In genomic region chr22:45413368-45414211, GRCh38 we compare ENCODE assay signal across 8 cellular contexts. TPM values are rescaled to one million over a fixed set of nuclear protein-coding genes. Genes with fewer than 3 reads are reported as not detected.
DNase-seq lines count a peak whose midpoint lies in the region; ATAC-seq, FAIRE-seq and TF ChIP-seq lines count a peak whose summit lies in the region.

Gene RIBC2, plus strand, starts transcription at chr22:45413693. Its CDS starts 194 bp downstream, at chr22:45413887.
A gene with protein sequence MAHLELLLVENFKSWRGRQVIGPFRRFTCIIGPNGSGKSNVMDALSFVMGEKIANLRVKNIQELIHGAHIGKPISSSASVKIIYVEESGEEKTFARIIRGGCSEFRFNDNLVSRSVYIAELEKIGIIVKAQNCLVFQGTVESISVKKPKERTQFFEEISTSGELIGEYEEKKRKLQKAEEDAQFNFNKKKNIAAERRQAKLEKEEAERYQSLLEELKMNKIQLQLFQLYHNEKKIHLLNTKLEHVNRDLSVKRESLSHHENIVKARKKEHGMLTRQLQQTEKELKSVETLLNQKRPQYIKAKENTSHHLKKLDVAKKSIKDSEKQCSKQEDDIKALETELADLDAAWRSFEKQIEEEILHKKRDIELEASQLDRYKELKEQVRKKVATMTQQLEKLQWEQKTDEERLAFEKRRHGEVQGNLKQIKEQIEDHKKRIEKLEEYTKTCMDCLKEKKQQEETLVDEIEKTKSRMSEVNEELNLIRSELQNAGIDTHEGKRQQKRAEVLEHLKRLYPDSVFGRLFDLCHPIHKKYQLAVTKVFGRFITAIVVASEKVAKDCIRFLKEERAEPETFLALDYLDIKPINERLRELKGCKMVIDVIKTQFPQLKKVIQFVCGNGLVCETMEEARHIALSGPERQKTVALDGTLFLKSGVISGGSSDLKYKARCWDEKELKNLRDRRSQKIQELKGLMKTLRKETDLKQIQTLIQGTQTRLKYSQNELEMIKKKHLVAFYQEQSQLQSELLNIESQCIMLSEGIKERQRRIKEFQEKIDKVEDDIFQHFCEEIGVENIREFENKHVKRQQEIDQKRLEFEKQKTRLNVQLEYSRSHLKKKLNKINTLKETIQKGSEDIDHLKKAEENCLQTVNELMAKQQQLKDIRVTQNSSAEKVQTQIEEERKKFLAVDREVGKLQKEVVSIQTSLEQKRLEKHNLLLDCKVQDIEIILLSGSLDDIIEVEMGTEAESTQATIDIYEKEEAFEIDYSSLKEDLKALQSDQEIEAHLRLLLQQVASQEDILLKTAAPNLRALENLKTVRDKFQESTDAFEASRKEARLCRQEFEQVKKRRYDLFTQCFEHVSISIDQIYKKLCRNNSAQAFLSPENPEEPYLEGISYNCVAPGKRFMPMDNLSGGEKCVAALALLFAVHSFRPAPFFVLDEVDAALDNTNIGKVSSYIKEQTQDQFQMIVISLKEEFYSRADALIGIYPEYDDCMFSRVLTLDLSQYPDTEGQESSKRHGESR (minus strand): TSS chr22:45413599. CDS start chr22:45413567, 32 bp downstream.

- H2BK15ac ChIP-seq in IMR-90 (ENCODE audit: low read depth, low read length), result no peak within 1 kb of the TSS

- DNase-seq in Caco-2, result peak; percentile 95 to 96
- DNase-seq in IMR-90, result peak; percentile 57
- peak; percentile 73 for DNase-seq in SKM-1 (lab: John Stamatoyannopoulos, UW; ENCODE audit: unreplicated experiment)
- peak; percentile 66 to 86 (median 77) for DNase-seq in heart left ventricle
- DNase-seq in pancreas, result peak; percentile 69 to 90 (median 82)
- no peak for DNase-seq in thoracic aorta (ENCODE audit: low spot score)

- H3K27ac Mint-ChIP-seq in Caco-2 (ENCODE audit: unreplicated experiment), result peak within 1 kb of the TSS; percentile 99
- H3K27ac Mint-ChIP-seq in activated naive CD8-positive, alpha-beta T cell, result peak within 1 kb of the TSS; percentile 79

- H3K27ac ChIP-seq in IMR-90 (ENCODE audit: insufficient read depth, low read length), result no peak within 1 kb of the TSS; the same call in 1 of the 2 replicates
- H3K27ac ChIP-seq in heart left ventricle, result no peak within 1 kb of the TSS
- H3K27ac ChIP-seq in pancreas, result peak within 1 kb of the TSS in 2 of 4 donors; percentile 16 to 54
- no peak within 1 kb of the TSS for H3K27ac ChIP-seq in thoracic aorta

- H2AK9ac ChIP-seq in IMR-90 (replicated peaks; ENCODE audit: low read depth, low read length, poor library complexity), result peak within 1 kb of the TSS; percentile 22

- ATAC-seq in IMR-90 (ENCODE audit: low read depth) (peak; percentile 74), heart left ventricle (peak; percentile 75 to 97 (median 92)), pancreas (peak; percentile 96 to 98 (median 98)), thoracic aorta (ENCODE audit: insufficient number of reproducible peaks, low FRiP score, low read depth) (no peak), HG03457 (IDR thresholded peaks at IDR 0.05; ENCODE audit: unreplicated experiment) (no peak)

- peak within 1 kb of the TSS; percentile 94 for H3K4me3 Mint-ChIP-seq in Caco-2 (ENCODE audit: unreplicated experiment)
- H3K4me3 Mint-ChIP-seq in activated naive CD8-positive, alpha-beta T cell, result peak within 1 kb of the TSS; percentile 87

- peak within 1 kb of the TSS; percentile 59 for H3K14ac ChIP-seq in IMR-90 (replicated peaks; ENCODE audit: low read depth, low read length)

- H4K5ac ChIP-seq in IMR-90 (ENCODE audit: low read depth, low read length), result no peak within 1 kb of the TSS

- TF ChIP-seq POLR2A in IMR-90 (IDR thresholded peaks at IDR 0.05; ENCODE audit: low read depth, low read length) (no peak), heart left ventricle (IDR thresholded peaks at IDR 0.05) (no peak)

- no peaks in the 10 kb centered on the region for H3K4me1 Mint-ChIP-seq in Caco-2 (ENCODE audit: low read depth, unreplicated experiment)
- peaks cover 11% of the 10 kb centered on the region for H3K4me1 Mint-ChIP-seq in activated naive CD8-positive, alpha-beta T cell (ENCODE audit: low read depth)

- H4K20me1 ChIP-seq in IMR-90 (ENCODE audit: insufficient read depth, low read length), result no peaks in the 10 kb centered on the region

- H3K4me1 ChIP-seq in Caco-2 (peaks cover 14% of the 10 kb centered on the region), IMR-90 (ENCODE audit: control insufficient read depth, insufficient read depth, low read length) (peaks cover 2% of the 10 kb centered on the region), heart left ventricle (peaks cover 0 to 15% (median 7%) of the 10 kb centered on the region in 12 donors), pancreas (peaks cover 0 to 3% (median 0%) of the 10 kb centered on the region in 3 donors), thoracic aorta (ENCODE audit: control insufficient read depth in 1 of 2, low read depth in 2 of 2) (peaks cover 3 to 10% of the 10 kb centered on the region in 2 donors)

- H3K9me1 ChIP-seq in IMR-90 (ENCODE audit: insufficient read depth, low read length), result no peaks in the 10 kb centered on the region

- H3K27me3 ChIP-seq in Caco-2 (replicated peaks; ENCODE audit: control insufficient read depth, insufficient read depth, low read length), result no peaks in the 10 kb centered on the region
- peaks cover 2% of the 10 kb centered on the region for H3K27me3 ChIP-seq in IMR-90 (ENCODE audit: control insufficient read depth, insufficient read depth, low read length)
- H3K27me3 ChIP-seq in heart left ventricle, result peaks cover 0 to 9% (median 0%) of the 10 kb centered on the region in 9 donors
- no peaks in the 10 kb centered on the region for H3K27me3 ChIP-seq in pancreas
- no peaks in the 10 kb centered on the region for H3K27me3 ChIP-seq in thoracic aorta (replicated peaks; ENCODE audit: insufficient read depth)

- H4K91ac ChIP-seq in IMR-90 (ENCODE audit: insufficient read depth, low read depth, low read length), result no peak within 1 kb of the TSS; the same call in 1 of the 2 replicates

- H3K9me3 ChIP-seq in Caco-2 (no peaks in the 10 kb centered on the region), IMR-90 (ENCODE audit: control insufficient read depth, insufficient read depth, low read length) (no peaks in the 10 kb centered on the region), heart left ventricle (no peaks in the 10 kb centered on the region), pancreas (no peaks in the 10 kb centered on the region), thoracic aorta (no peaks in the 10 kb centered on the region)

- H3K79me1 ChIP-seq in IMR-90 (ENCODE audit: low read depth in 1 of 2, low read length in 2 of 2), result 0 out of 4 replicates have a peak, but pooled peaks cover 0 to 3% of the 10 kb centered on the region in 2 experiments

- in situ Hi-C loops in IMR-90 (cut with MboI; ENCODE audit: low sequenced_read_pairs), result no loop called here

- H3K18ac ChIP-seq in IMR-90 (ENCODE audit: low read depth, low read length), result no peak within 1 kb of the TSS

- no peak within 1 kb of the TSS for H3K23ac ChIP-seq in IMR-90 (ENCODE audit: low read depth, low read length)

- H2BK120ac ChIP-seq in IMR-90 (ENCODE audit: low read depth, low read length), result peak within 1 kb of the TSS; percentile 28; the same call in 1 of the 2 replicates

- H3K27me3 Mint-ChIP-seq in Caco-2 (ENCODE audit: insufficient read depth, unreplicated experiment), result no peaks in the 10 kb centered on the region
- no peaks in the 10 kb centered on the region for H3K27me3 Mint-ChIP-seq in activated naive CD8-positive, alpha-beta T cell

- peaks cover 21% of the 10 kb centered on the region for H3K36me3 Mint-ChIP-seq in Caco-2 (ENCODE audit: insufficient read depth, unreplicated experiment)
- H3K36me3 Mint-ChIP-seq in activated naive CD8-positive, alpha-beta T cell, result peaks cover 2% of the 10 kb centered on the region

- BruUV-seq in Caco-2 (replicated peaks; lab: Mats Ljungman, UMichigan) (TSS peak; percentile 78), IMR-90 (replicated peaks; lab: Mats Ljungman, UMichigan) (no TSS peak)

- TF ChIP-seq CTCF in Caco-2 (IDR thresholded peaks at IDR 0.05; ENCODE audit: insufficient read depth in 1 of 2, low read depth in 1 of 2, low read length in 1 of 2, severe bottlenecking in 1 of 2, unreplicated experiment in 1 of 2) (no peak), IMR-90 (conservative IDR thresholded peaks at IDR 0.05; ENCODE audit: low read depth, low read length) (no peak), heart left ventricle (IDR thresholded peaks at IDR 0.05) (peak in 1 of 12 donors; percentile 4), pancreas (IDR thresholded peaks at IDR 0.05) (no peak), thoracic aorta (IDR thresholded peaks at IDR 0.05) (no peak)

- H2AFZ ChIP-seq in IMR-90 (replicated peaks; ENCODE audit: low read length, poor library complexity), result peak within 1 kb of the TSS; percentile 92

- 8% methylated on average over 38 of the region's 68 CpGs; no CpG with 5 or more reads in 1 of the 2 experiments for WGBS in IMR-90 (ENCODE audit: extremely low coverage in 2 of 2, insufficient read length in 1 of 2), 2 experiments
- 10 to 12% (median 11%) methylated on average over 65 to 68 of the region's 68 CpGs for WGBS in heart left ventricle, 4 donors
- WGBS in pancreas, 2 donors, result 8 to 13% methylated on average over 67 to 68 of the region's 68 CpGs

- FAIRE-seq in pancreas (lab: Jason Lieb, UNC), result no peak

- peak within 1 kb of the TSS in 1 of 2 experiments; percentile 55; a peak in 1 of 4 replicates for H4K8ac ChIP-seq in IMR-90 (ENCODE audit: low read depth in 2 of 2, low read length in 2 of 2)

- dilution Hi-C loops in IMR-90 (cut with HindIII; ENCODE audit: low sequenced_read_pairs, unreplicated experiment), result no loop called here

- H2BK5ac ChIP-seq in IMR-90 (ENCODE audit: low read depth, low read length, poor library complexity, severe bottlenecking), result no peak within 1 kb of the TSS

- H2BK20ac ChIP-seq in IMR-90 (ENCODE audit: low read depth, low read length), result no peak within 1 kb of the TSS

- H3K36me3 ChIP-seq in Caco-2 (ENCODE audit: control insufficient read depth, insufficient read depth, low read length), result no peaks in the 10 kb centered on the region; the same call in 1 of the 2 replicates
- H3K36me3 ChIP-seq in IMR-90 (ENCODE audit: control insufficient read depth, insufficient read depth, low read length), result no peaks in the 10 kb centered on the region; the same call in 1 of the 2 replicates
- H3K36me3 ChIP-seq in heart left ventricle, result no peaks in the 10 kb centered on the region
- no peaks in the 10 kb centered on the region for H3K36me3 ChIP-seq in pancreas
- no peaks in the 10 kb centered on the region for H3K36me3 ChIP-seq in thoracic aorta

- CTCF ChIA-PET in Caco-2 (lab: Charles Lee), result interaction anchor here (0.6 to 1.2 kb wide), 3 partner anchors 46 to 142 kb away, joined by 3 read pairs; no protein-coding TSS in a partner anchor
- CTCF ChIA-PET in IMR-90 (lab: Yijun Ruan, JAX), result interaction anchor here (0.6 kb wide), 2 partner anchors 65 to 326 kb away, joined by 3 read pairs; no protein-coding TSS in a partner anchor

- H3K4me2 ChIP-seq in IMR-90 (ENCODE audit: low read depth, low read length), result peak within 1 kb of the TSS; percentile 92

- intact Hi-C loops in Caco-2 (cut with micrococcal nuclease; ENCODE audit: unreplicated experiment) (loop anchor here (1.0 kb wide), 1 partner anchor 22 kb away; no protein-coding TSS in a partner anchor), IMR-90 (cut with micrococcal nuclease) (no loop called here), heart left ventricle (cut with DNase I) (loop anchor here in 1 of 10 donors (10.0 kb wide), 1 partner anchor 99 kb away; no protein-coding TSS in a partner anchor), pancreas (cut with DNase I) (no loop called here)

- no peak within 1 kb of the TSS for H3K56ac ChIP-seq in IMR-90 (ENCODE audit: extremely low read depth, insufficient read depth, low read length)

- H3K9me3 Mint-ChIP-seq in Caco-2 (ENCODE audit: unreplicated experiment), result no peaks in the 10 kb centered on the region
- no peaks in the 10 kb centered on the region for H3K9me3 Mint-ChIP-seq in activated naive CD8-positive, alpha-beta T cell (ENCODE audit: low read depth)

- H2AK5ac ChIP-seq in IMR-90 (ENCODE audit: low read depth, low read length), result no peak within 1 kb of the TSS

- TF ChIP-seq RAD21 in IMR-90 (IDR thresholded peaks at IDR 0.05; ENCODE audit: low read length), result no peak

- peak within 1 kb of the TSS; percentile 40; the same call in 1 of the 2 replicates for H3K4ac ChIP-seq in IMR-90 (ENCODE audit: low read depth, low read length)

- POLR2A ChIA-PET in Caco-2 (lab: Charles Lee) (interaction anchor here (0.6 to 1.8 kb wide), 6 partner anchors 17 to 140 kb away, joined by 3 to 7 read pairs (median 4); no protein-coding TSS in a partner anchor), IMR-90 (lab: Charles Lee; ENCODE audit: unreplicated experiment) (no interaction called here)

- H3K4me3 ChIP-seq in Caco-2 (ENCODE audit: low read depth, low read length), result peak within 1 kb of the TSS; percentile 71
- peak within 1 kb of the TSS; percentile 66 for H3K4me3 ChIP-seq in IMR-90 (ENCODE audit: insufficient read depth, low read depth, low read length)
- peak within 1 kb of the TSS; percentile 8 to 64 (median 45) for H3K4me3 ChIP-seq in heart left ventricle
- peak within 1 kb of the TSS; percentile 29 to 47 (median 40) for H3K4me3 ChIP-seq in pancreas
- peak within 1 kb of the TSS; percentile 65 for H3K4me3 ChIP-seq in thoracic aorta

- H3K9ac ChIP-seq in IMR-90 (ENCODE audit: low read depth, low read length), result peak within 1 kb of the TSS; percentile 65; the same call in 1 of the 2 replicates

RNA-seq across cellular contexts. Expression of gene RIBC2, which starts in this region (rescaled TPM):
- total RNA-seq in Caco-2 (2022) (11.5 and 14.1 TPM in 2 replicates), IMR-90 (2012; rRNA removed) (0.28 and 0.36 TPM in 2 replicates), heart left ventricle (1 to 10 TPM in 1 of 9 donors, not detected in 8; 1.0 TPM), pancreas (1 to 10 TPM in 1 of 6 donors, under 1 TPM in 4, not detected in 1; 0.12 to 1.7 (median 0.29) TPM), thoracic aorta (1 to 10 TPM in 1 of 2 donors, not detected in 1; 5.1 TPM)
- polyA plus RNA-seq in IMR-90 (2012; rRNA removed) (0.29 and 0.50 TPM in 2 replicates), heart left ventricle (under 1 TPM in 1 of 2 donors, not detected in 1; 0.07 TPM), pancreas (under 1 TPM in 1 of 2 donors, not detected in 1; 0.54 TPM)
- polyA plus RNA-seq in IMR-90 (2012; cell fraction: cytosol; rRNA removed), result 0.04 and 0.08 TPM in 2 replicates
- 0.07 and 0.11 TPM in 2 replicates for polyA plus RNA-seq in IMR-90 (2012; cell fraction: nucleus; rRNA removed; ENCODE audit: low replicate concordance)

RNA-seq across cellular contexts. Expression of the second gene that starts in this region (rescaled TPM):
- total RNA-seq in Caco-2 (2022) (4.6 and 5.3 TPM in 2 replicates), IMR-90 (2012; rRNA removed) (not detected in 2 replicates), heart left ventricle (not detected), pancreas (under 1 TPM in 1 of 6 donors, not detected in 5; 0.06 TPM), thoracic aorta (not detected)
- polyA plus RNA-seq in IMR-90 (2012; rRNA removed) (not detected in 2 replicates), heart left ventricle (not detected), pancreas (not detected)
- polyA plus RNA-seq in IMR-90 (2012; cell fraction: cytosol; rRNA removed), result not detected in 2 replicates
- polyA plus RNA-seq in IMR-90 (2012; cell fraction: nucleus; rRNA removed; ENCODE audit: low replicate concordance), result not detected in 2 replicates

Comparison
In these comparisons a context has a peak if more than half of its experiments do, and no peak if none do; other contexts are left out.
1. Peak in DNase-seq, ATAC-seq, H3K4me3 ChIP-seq, H3K9ac ChIP-seq and H3K4me2 ChIP-seq in IMR-90; RNA of the genes that start here not detected or under 1 TPM.
2. ATAC-seq: peak in heart left ventricle (4 of 4) and pancreas (4 of 4); none in thoracic aorta (single experiment) and HG03457 (single experiment).
3. Peak in every context shown above with its lines, with median percentiles within 50 percentile points of each other: H3K4me3 ChIP-seq.